In genomic region chr11:38046571-38047135, GRCh38 we compare ENCODE assay signal across 24 cellular contexts.
DNase-seq lines count a peak whose midpoint lies in the region; ATAC-seq and TF ChIP-seq lines count a peak whose summit lies in the region.
"Had no signal": no experiment of that assay in that cellular context is flagged by ENCODE, and none has a peak within 500 bp of the region (broad histone marks: within the 10 kb centered on the region; RNA-seq: fewer than 3 reads in every experiment).

No MANE protein-coding gene starts in this region.

- ATAC-seq in GM23338 (peak; percentile 94), WTC11 (peak; percentile 84)

- no peak for TF ChIP-seq POLR2A in prostate gland (IDR thresholded peaks at IDR 0.05)

- no peaks in the 10 kb centered on the region for H3K36me3 ChIP-seq in GM23338 (ENCODE audit: insufficient read depth)
- no peaks in the 10 kb centered on the region for H3K36me3 ChIP-seq in iPS DF 6.9 (ENCODE audit: control insufficient read depth, insufficient read depth, low read length)
- H3K36me3 ChIP-seq in neural progenitor cell: no peaks in the 10 kb centered on the region
- H3K36me3 ChIP-seq in CD4-positive, alpha-beta memory T cell (ENCODE audit: insufficient read depth, low read length): no peaks in the 10 kb centered on the region
- no peaks in the 10 kb centered on the region for H3K36me3 ChIP-seq in prostate gland
- H3K36me3 ChIP-seq: BE2C, SJSA1 had no signal

- CTCF ChIA-PET in WTC11 (lab: Charles Lee): no interaction called here
- CTCF ChIA-PET in CD4-positive, alpha-beta memory T cell (lab: Charles Lee; ENCODE audit: partially characterized antibody): no interaction called here

- H3K9me3 Mint-ChIP-seq in GM23338 (no peaks in the 10 kb centered on the region), WTC11 (peaks cover 75% of the 10 kb centered on the region), neural progenitor cell (no peaks in the 10 kb centered on the region)
- peaks cover 2 to 13% (median 4%) of the 10 kb centered on the region in 8 donors for H3K9me3 Mint-ChIP-seq in CD4-positive, alpha-beta memory T cell

- H3K36me3 Mint-ChIP-seq in GM23338 (ENCODE audit: low read depth) (no peaks in the 10 kb centered on the region), WTC11 (peaks cover 57% of the 10 kb centered on the region), neural progenitor cell (no peaks in the 10 kb centered on the region)
- H3K36me3 Mint-ChIP-seq in CD4-positive, alpha-beta memory T cell: no peaks in the 10 kb centered on the region
- H3K36me3 Mint-ChIP-seq: CD14-positive monocyte, IgD-negative memory B cell had no signal

- H3K9me3 ChIP-seq in iPS DF 6.9 (ENCODE audit: control insufficient read depth, insufficient read depth, low read length) (no peaks in the 10 kb centered on the region), neural progenitor cell (ENCODE audit: low read depth) (no peaks in the 10 kb centered on the region), prostate gland (no peaks in the 10 kb centered on the region)
- peaks cover 0 to 4% of the 10 kb centered on the region in 2 donors for H3K9me3 ChIP-seq in CD4-positive, alpha-beta memory T cell (ENCODE audit: control insufficient read depth in 1 of 2, low read length in 2 of 2)
- H3K9me3 ChIP-seq: BE2C, SJSA1 had no signal

- H3K79me2 ChIP-seq in GM23338 (replicated peaks; ENCODE audit: insufficient read depth) (no peaks in the 10 kb centered on the region), neural progenitor cell (ENCODE audit: low read depth) (no peaks in the 10 kb centered on the region)

- H3F3A ChIP-seq in GM23338 (replicated peaks; ENCODE audit: low read depth) (no peaks in the 10 kb centered on the region), neural progenitor cell (ENCODE audit: low read depth) (no peaks in the 10 kb centered on the region)

- H2AFZ ChIP-seq in GM23338 (no peak overlapping the region), neural progenitor cell (replicated peaks) (peak overlapping the region; percentile 27)

- POLR2A ChIA-PET in WTC11 (lab: Charles Lee): no interaction called here
- POLR2A ChIA-PET in CD4-positive, alpha-beta memory T cell (lab: Charles Lee; ENCODE audit: partially characterized antibody): no interaction called here

- no peaks in the 10 kb centered on the region for H3K27me3 ChIP-seq in GM23338 (ENCODE audit: insufficient read depth)
- no peaks in the 10 kb centered on the region for H3K27me3 ChIP-seq in iPS DF 6.9 (ENCODE audit: control insufficient read depth, insufficient read depth, low read length)
- H3K27me3 ChIP-seq in neural progenitor cell: no peaks in the 10 kb centered on the region
- no peaks in the 10 kb centered on the region for H3K27me3 ChIP-seq in CD4-positive, alpha-beta memory T cell (ENCODE audit: insufficient read depth, low read length)
- no peaks in the 10 kb centered on the region for H3K27me3 ChIP-seq in prostate gland (replicated peaks; ENCODE audit: insufficient read depth)
- H3K27me3 ChIP-seq: BE2C, SJSA1 had no signal

- H3K27me3 Mint-ChIP-seq in GM23338 (ENCODE audit: insufficient read depth, low read depth, poor library complexity) (no peaks in the 10 kb centered on the region), WTC11 (ENCODE audit: low read depth) (peaks cover 3% of the 10 kb centered on the region; the same call in 1 of the 2 replicates), neural progenitor cell (ENCODE audit: insufficient read depth, low read depth) (no peaks in the 10 kb centered on the region)
- no peaks in the 10 kb centered on the region for H3K27me3 Mint-ChIP-seq in CD4-positive, alpha-beta memory T cell
- H3K27me3 Mint-ChIP-seq: IgD-negative memory B cell had no signal

- H3K9ac ChIP-seq in neural progenitor cell: no peak overlapping the region
- H3K9ac ChIP-seq: KMS-11 had no signal

- no peaks in the 10 kb centered on the region for H3K9me2 ChIP-seq in GM23338 (ENCODE audit: insufficient read depth)

- intact Hi-C loops in CD4-positive, alpha-beta memory T cell (cut with micrococcal nuclease): no loop called here
- intact Hi-C loops in prostate gland (cut with DNase I): no loop called here

- TF ChIP-seq CTCF in GM23338 (conservative IDR thresholded peaks at IDR 0.05; ENCODE audit: low read depth in 2 of 2) (no peak), WTC11 (IDR thresholded peaks at IDR 0.05) (no peak), neural progenitor cell (IDR thresholded peaks at IDR 0.05) (no peak), prostate gland (IDR thresholded peaks at IDR 0.05) (no peak)

- DNase-seq in GM23338 (ENCODE audit: low spot score): peak; percentile 6
- DNase-seq in WTC11 (ENCODE audit: low spot score): no peak
- peak; percentile 9 for DNase-seq in iPS DF 6.9 (ENCODE audit: low read depth, low spot score)
- DNase-seq in neural progenitor cell (ENCODE audit: low spot score): no peak
- DNase-seq in CD4-positive, alpha-beta memory T cell: no peak
- no peak for DNase-seq in prostate gland (ENCODE audit: low spot score)
- no peak for DNase-seq in anterior cingulate cortex (lab: John Stamatoyannopoulos, UW)
- DNase-seq in NCI-H1694 (lab: John Stamatoyannopoulos, UW): no peak
- DNase-seq: 8988T, ACHN, BE2C, Calu3, DND-41, HCEC 1CT, MM.1S, NCI-H2081, NCI-H2227 treated with DMSO at 0.1 percent for 48 hours, NCI-H69, Right ventricle myocardium superior, RPMI8226 had no signal

- H3K4me2 ChIP-seq in GM23338: no peak overlapping the region; the same call in 1 of the 2 replicates
- no peak overlapping the region for H3K4me2 ChIP-seq in neural progenitor cell
- H3K4me2 ChIP-seq: KMS-11 had no signal

- peaks cover 48% of the 10 kb centered on the region for H3K4me1 Mint-ChIP-seq in GM23338
- H3K4me1 Mint-ChIP-seq in WTC11: peaks cover 26% of the 10 kb centered on the region
- peaks cover 3% of the 10 kb centered on the region for H3K4me1 Mint-ChIP-seq in neural progenitor cell
- H3K4me1 Mint-ChIP-seq in CD4-positive, alpha-beta memory T cell: no peaks in the 10 kb centered on the region
- H3K4me1 Mint-ChIP-seq: CD14-positive monocyte, IgD-negative memory B cell had no signal

- H3K4me3 Mint-ChIP-seq in GM23338: 0 out of 3 replicates have a peak overlapping the region, but pooled peaks have one; percentile 0
- H3K4me3 Mint-ChIP-seq in WTC11: no peak overlapping the region
- no peak overlapping the region for H3K4me3 Mint-ChIP-seq in neural progenitor cell
- no peak overlapping the region for H3K4me3 Mint-ChIP-seq in CD4-positive, alpha-beta memory T cell
- H3K4me3 Mint-ChIP-seq: CD14-positive monocyte, IgD-negative memory B cell had no signal

- H4K20me1 ChIP-seq in GM23338 (replicated peaks; ENCODE audit: insufficient read depth) (no peaks in the 10 kb centered on the region), neural progenitor cell (ENCODE audit: low read depth) (no peaks in the 10 kb centered on the region)

- H3K27ac ChIP-seq in GM23338 (ENCODE audit: low read depth) (no peak overlapping the region), iPS DF 6.9 (ENCODE audit: low read length) (no peak overlapping the region), neural progenitor cell (no peak overlapping the region), prostate gland (no peak overlapping the region)
- no peak overlapping the region for H3K27ac ChIP-seq in CD4-positive, alpha-beta memory T cell (ENCODE audit: low read depth, low read length)
- H3K27ac ChIP-seq: KMS-11, SJSA1 had no signal

- no CpG with 5 or more reads among the region's 4 CpGs for WGBS in iPS DF 6.9 (ENCODE audit: insufficient coverage, insufficient read length)
- 57% methylated on average over 4 of the region's 4 CpGs for WGBS in prostate gland

- H3K4me3 ChIP-seq in GM23338: no peak overlapping the region
- H3K4me3 ChIP-seq in iPS DF 6.9 (ENCODE audit: low read length): no peak overlapping the region
- no peak overlapping the region for H3K4me3 ChIP-seq in neural progenitor cell
- H3K4me3 ChIP-seq in CD4-positive, alpha-beta memory T cell (ENCODE audit: low read length in 2 of 2): no peak overlapping the region
- H3K4me3 ChIP-seq in prostate gland: no peak overlapping the region
- H3K4me3 ChIP-seq: SJSA1 had no signal

- H3K4me1 ChIP-seq in GM23338 (ENCODE audit: insufficient read depth) (peaks cover 21% of the 10 kb centered on the region), iPS DF 6.9 (ENCODE audit: control insufficient read depth, insufficient read depth, low read length) (0 out of 2 replicates have a peak, but pooled peaks cover 2% of the 10 kb centered on the region), neural progenitor cell (no peaks in the 10 kb centered on the region), prostate gland (replicated peaks) (no peaks in the 10 kb centered on the region)
- H3K4me1 ChIP-seq in CD4-positive, alpha-beta memory T cell (ENCODE audit: insufficient read depth, low read length): no peaks in the 10 kb centered on the region
- H3K4me1 ChIP-seq: BE2C, SJSA1 had no signal

- H3K27ac Mint-ChIP-seq in GM23338 (peak overlapping the region; percentile 23), WTC11 (no peak overlapping the region), neural progenitor cell (no peak overlapping the region)
- H3K27ac Mint-ChIP-seq in CD4-positive, alpha-beta memory T cell: no peak overlapping the region
- H3K27ac Mint-ChIP-seq: CD14-positive monocyte, IgD-negative memory B cell had no signal

TF ChIP-seq in GM23338, 12 proteins besides CTCF, POLR2A, EP300 and RAD21 (continues in another document):
- TF ChIP-seq ZNF114 (CRISPR knock-in tag; IDR thresholded peaks at IDR 0.05): peak; percentile 8; the same call in 1 of the 2 replicates
- no peak for TF ChIP-seq JUNB (IDR thresholded peaks at IDR 0.05; ENCODE audit: unreplicated experiment)
- no peak for TF ChIP-seq CREB1 (CRISPR knock-in tag; IDR thresholded peaks at IDR 0.05; ENCODE audit: low read depth)
- no peak for TF ChIP-seq EZH2 (IDR thresholded peaks at IDR 0.05; ENCODE audit: low read depth, unreplicated experiment)
- no peak for TF ChIP-seq POLR2AphosphoS5 (IDR thresholded peaks at IDR 0.05; ENCODE audit: low read depth)
- TF ChIP-seq STAT1 (IDR thresholded peaks at IDR 0.05; ENCODE audit: unreplicated experiment): no peak
- TF ChIP-seq ZNF331 (CRISPR knock-in tag; IDR thresholded peaks at IDR 0.05; ENCODE audit: low read depth): no peak

TF ChIP-seq in WTC11, 78 proteins besides CTCF, POLR2A, EP300 and RAD21 (continues in another document):
- TF ChIP-seq ZNF317 (CRISPR knock-in tag; IDR thresholded peaks at IDR 0.05; ENCODE audit: borderline replicate concordance, low read depth): no peak
- no peak for TF ChIP-seq ZNF416 (CRISPR knock-in tag; IDR thresholded peaks at IDR 0.05)
- no peak for TF ChIP-seq TCF7 (CRISPR knock-in tag; IDR thresholded peaks at IDR 0.05; ENCODE audit: low read depth)
- TF ChIP-seq NFE2L1 (CRISPR knock-in tag; IDR thresholded peaks at IDR 0.05): no peak
- no peak for TF ChIP-seq IRF1 (CRISPR knock-in tag; IDR thresholded peaks at IDR 0.05)
- TF ChIP-seq HMGA2 (CRISPR knock-in tag; IDR thresholded peaks at IDR 0.05): no peak

Comparison
In these comparisons a context has a peak if more than half of its experiments do, and no peak if none do; other contexts are left out.
1. DNase-seq: peak in GM23338 (single experiment) and iPS DF 6.9 (single experiment); none in WTC11 (single experiment), neural progenitor cell (single experiment), CD4-positive, alpha-beta memory T cell (0 of 5), prostate gland (single experiment), anterior cingulate cortex (0 of 58) and NCI-H1694 (single experiment).